In the genomic region with DNA sequence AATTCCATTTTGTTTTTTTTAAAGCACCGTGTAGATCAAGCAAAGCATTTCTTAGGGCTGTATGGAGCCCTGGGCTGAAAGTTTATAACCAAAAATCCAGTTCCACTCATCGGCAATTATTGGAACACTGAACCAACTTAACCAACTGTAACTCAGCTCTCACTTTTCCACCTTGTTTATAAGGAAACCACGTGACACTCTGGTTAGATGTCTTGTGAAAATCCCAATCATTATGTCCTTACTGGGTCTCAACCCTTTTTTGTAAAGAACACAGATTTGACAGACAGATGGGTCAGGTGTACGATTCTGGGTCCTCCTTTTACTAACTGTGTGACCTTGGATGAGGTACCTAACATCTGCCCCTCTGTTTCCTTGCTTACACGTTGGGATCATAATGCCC, we compare ENCODE assay signal across 2 cellular contexts.
TF ChIP-seq lines count a peak whose summit lies in the region.

No MANE protein-coding gene starts in this region.

TF ChIP-seq in HepG2, 621 proteins besides CTCF, POLR2A, EP300 and RAD21:
- TF ChIP-seq BRCA1 (CRISPR knock-in tag; IDR thresholded peaks at IDR 0.05) (no peak), CAMTA2 (CRISPR knock-in tag; IDR thresholded peaks at IDR 0.05; ENCODE audit: borderline replicate concordance) (no peak), RAD51 (IDR thresholded peaks at IDR 0.05; ENCODE audit: borderline replicate concordance) (peak; percentile 43; the same call in 1 of the 2 replicates)
- TF ChIP-seq, protein P1, sequence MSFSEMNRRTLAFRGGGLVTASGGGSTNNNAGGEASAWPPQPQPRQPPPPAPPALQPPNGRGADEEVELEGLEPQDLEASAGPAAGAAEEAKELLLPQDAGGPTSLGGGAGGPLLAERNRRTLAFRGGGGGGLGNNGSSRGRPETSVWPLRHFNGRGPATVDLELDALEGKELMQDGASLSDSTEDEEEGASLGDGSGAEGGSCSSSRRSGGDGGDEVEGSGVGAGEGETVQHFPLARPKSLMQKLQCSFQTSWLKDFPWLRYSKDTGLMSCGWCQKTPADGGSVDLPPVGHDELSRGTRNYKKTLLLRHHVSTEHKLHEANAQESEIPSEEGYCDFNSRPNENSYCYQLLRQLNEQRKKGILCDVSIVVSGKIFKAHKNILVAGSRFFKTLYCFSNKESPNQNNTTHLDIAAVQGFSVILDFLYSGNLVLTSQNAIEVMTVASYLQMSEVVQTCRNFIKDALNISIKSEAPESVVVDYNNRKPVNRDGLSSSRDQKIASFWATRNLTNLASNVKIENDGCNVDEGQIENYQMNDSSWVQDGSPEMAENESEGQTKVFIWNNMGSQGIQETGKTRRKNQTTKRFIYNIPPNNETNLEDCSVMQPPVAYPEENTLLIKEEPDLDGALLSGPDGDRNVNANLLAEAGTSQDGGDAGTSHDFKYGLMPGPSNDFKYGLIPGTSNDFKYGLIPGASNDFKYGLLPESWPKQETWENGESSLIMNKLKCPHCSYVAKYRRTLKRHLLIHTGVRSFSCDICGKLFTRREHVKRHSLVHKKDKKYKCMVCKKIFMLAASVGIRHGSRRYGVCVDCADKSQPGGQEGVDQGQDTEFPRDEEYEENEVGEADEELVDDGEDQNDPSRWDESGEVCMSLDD (CRISPR knock-in tag; IDR thresholded peaks at IDR 0.05; ENCODE audit: borderline replicate concordance), result no peak

TF ChIP-seq in GM12878, 131 proteins besides CTCF, POLR2A, EP300 and RAD21:
- peak; percentile 68; the same call in 1 of the 2 replicates for TF ChIP-seq RAD51 (IDR thresholded peaks at IDR 0.05)
- no peak for TF ChIP-seq BHLHE40 (IDR thresholded peaks at IDR 0.05; ENCODE audit: borderline replicate concordance in 1 of 2, low read depth in 2 of 2, low read length in 1 of 2)
- no peak for TF ChIP-seq HDAC2 (IDR thresholded peaks at IDR 0.05)
